In the genomic region with DNA sequence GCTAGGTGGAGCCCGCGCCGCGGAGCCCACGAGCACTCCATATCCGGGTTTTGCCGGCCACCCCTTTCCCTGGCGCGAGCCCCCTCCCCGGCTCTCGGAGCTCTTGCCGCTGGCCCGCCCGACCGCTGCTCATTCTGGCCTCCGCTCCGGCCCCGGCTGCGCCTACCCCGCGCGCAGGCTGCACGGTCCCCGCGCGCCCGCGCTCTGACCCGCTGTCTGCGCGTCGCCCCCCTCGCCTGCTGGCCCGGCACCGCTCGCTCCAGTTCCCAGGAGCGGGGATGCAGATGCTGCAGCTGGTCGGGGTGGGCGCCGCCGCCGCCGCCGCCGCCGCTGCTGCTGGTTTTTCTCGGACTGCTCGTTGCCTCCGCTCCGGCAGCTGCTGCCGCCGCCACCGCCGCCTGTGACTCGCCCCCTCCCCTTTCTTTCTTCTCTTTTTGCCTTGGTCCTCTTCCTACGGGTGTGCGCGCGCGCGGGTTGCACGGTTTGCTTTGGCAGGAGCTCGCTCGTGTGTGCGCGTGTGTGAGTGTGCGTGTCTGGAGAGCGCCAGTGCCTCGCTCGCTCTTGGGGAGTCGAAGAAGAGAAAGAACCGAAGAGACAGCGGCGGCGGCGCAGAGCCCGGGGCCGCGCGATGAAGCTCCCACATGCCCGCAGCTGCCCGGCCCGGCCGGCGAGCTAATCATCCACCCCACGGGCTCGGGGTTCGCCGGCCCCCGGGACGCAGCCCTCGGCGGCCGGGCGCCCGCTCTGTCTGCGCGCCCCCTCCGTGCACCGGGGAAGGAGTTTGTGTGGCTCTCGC, we compare ENCODE assay signal across 8 cellular contexts. TPM values are rescaled to one million over a fixed set of nuclear protein-coding genes. Genes with fewer than 3 reads are reported as not detected.
A peak's percentile ranks its signal among the peaks of the same experiment; 100 is the strongest.
DNase-seq lines count a peak whose midpoint lies in the region; ATAC-seq, FAIRE-seq and TF ChIP-seq lines count a peak whose summit lies in the region.

A gene (plus strand): TSS at position 132 of the 796 bp plus-strand sequence.

- H3K27me3 Mint-ChIP-seq in endodermal cell (ENCODE audit: insufficient read depth): peaks cover 49% of the 10 kb centered on the region
- peaks cover 46% of the 10 kb centered on the region for H3K27me3 Mint-ChIP-seq in activated CD8-positive, alpha-beta T cell treated with anti-CD3 and anti-CD28 coated beads for 36 hours

- POLR2A ChIA-PET in activated CD8-positive, alpha-beta T cell treated with anti-CD3 and anti-CD28 coated beads for 36 hours (lab: Charles Lee): no interaction called here

- CTCF ChIA-PET in activated CD8-positive, alpha-beta T cell treated with anti-CD3 and anti-CD28 coated beads for 36 hours (lab: Charles Lee): no interaction called here

- peak within 1 kb of the TSS; percentile 76 for H3K9ac ChIP-seq in endodermal cell (ENCODE audit: extremely low read depth, low read length, poor library complexity, severe bottlenecking)

- intact Hi-C loops in activated CD8-positive, alpha-beta T cell treated with anti-CD3 and anti-CD28 coated beads for 36 hours (cut with micrococcal nuclease): no loop called here

- peak within 1 kb of the TSS; percentile 94 for H3K27ac Mint-ChIP-seq in endodermal cell
- H3K27ac Mint-ChIP-seq in activated CD8-positive, alpha-beta T cell treated with anti-CD3 and anti-CD28 coated beads for 36 hours: no peak within 1 kb of the TSS

- H3K4me3 ChIP-seq in endodermal cell (ENCODE audit: low read length): peak within 1 kb of the TSS; percentile 92
- peak within 1 kb of the TSS; percentile 78 for H3K4me3 ChIP-seq in mesodermal cell (ENCODE audit: extremely low read depth, insufficient read depth, low read length, poor library complexity, severe bottlenecking)
- H3K4me3 ChIP-seq in urinary bladder (ENCODE audit: low read depth, low read length): peak within 1 kb of the TSS; percentile 65

- H3K27ac ChIP-seq in endodermal cell (ENCODE audit: low read depth, low read length): peak within 1 kb of the TSS; percentile 90
- H3K27ac ChIP-seq in mesodermal cell (ENCODE audit: low read depth, low read length, severe bottlenecking): peak within 1 kb of the TSS; percentile 49
- H3K27ac ChIP-seq in urinary bladder (ENCODE audit: low read depth): no peak within 1 kb of the TSS

- H3K36me3 ChIP-seq in endodermal cell (ENCODE audit: control insufficient read depth, insufficient read depth, low read length) (no peaks in the 10 kb centered on the region), mesodermal cell (ENCODE audit: control insufficient read depth, insufficient read depth, low read length) (no peaks in the 10 kb centered on the region), urinary bladder (ENCODE audit: insufficient read depth) (no peaks in the 10 kb centered on the region)

- ATAC-seq in HG02571 (IDR thresholded peaks at IDR 0.05; ENCODE audit: unreplicated experiment): no peak
- no peak for ATAC-seq in activated CD8-positive, alpha-beta T cell treated with anti-CD3 and anti-CD28 coated beads for 36 hours

- H3K4me1 ChIP-seq in endodermal cell (ENCODE audit: control insufficient read depth, insufficient read depth, low read length) (peaks cover 3% of the 10 kb centered on the region), mesodermal cell (ENCODE audit: control insufficient read depth, insufficient read depth, low read length, poor library complexity, severe bottlenecking) (peaks cover 19% of the 10 kb centered on the region), urinary bladder (ENCODE audit: insufficient read depth) (peaks cover 1% of the 10 kb centered on the region)

- TF ChIP-seq CTCF in endodermal cell (conservative IDR thresholded peaks at IDR 0.05): no peak
- no peak for TF ChIP-seq CTCF in activated CD8-positive, alpha-beta T cell treated with anti-CD3 and anti-CD28 coated beads for 36 hours (IDR thresholded peaks at IDR 0.05)

- 0% methylated on average over 17 to 101 of the region's 101 CpGs for WGBS in endodermal cell (ENCODE audit: insufficient coverage in 1 of 2, insufficient read length in 1 of 2), 2 experiments
- WGBS in mesodermal cell (ENCODE audit: insufficient coverage in 2 of 2), 2 experiments: 0 to 1% methylated on average over 63 to 65 of the region's 101 CpGs
- WGBS in urinary bladder: under 1% methylated on average over 101 of the region's 101 CpGs

- no peaks in the 10 kb centered on the region for H3K9me3 Mint-ChIP-seq in endodermal cell
- H3K9me3 Mint-ChIP-seq in activated CD8-positive, alpha-beta T cell treated with anti-CD3 and anti-CD28 coated beads for 36 hours: peaks cover 1% of the 10 kb centered on the region

- H3K4me3 Mint-ChIP-seq in endodermal cell: peak within 1 kb of the TSS; percentile 88
- H3K4me3 Mint-ChIP-seq in activated CD8-positive, alpha-beta T cell treated with anti-CD3 and anti-CD28 coated beads for 36 hours: no peak within 1 kb of the TSS

- no peak for TF ChIP-seq POLR2A in GM12892 (IDR thresholded peaks at IDR 0.05; ENCODE audit: low read depth, low read length)

- DNase-seq in GM12892 (ENCODE audit: insufficient read length): peak; percentile 4
- DNase-seq in NCI-H510A treated with DMSO at 0.1 percent for 48 hours (lab: John Stamatoyannopoulos, UW): peak; percentile 57
- DNase-seq in endodermal cell: peak; percentile 94
- no peak for DNase-seq in activated CD4-positive, CD25-positive, alpha-beta regulatory T cell treated with anti-CD3 and anti-CD28 coated beads, Interleukin-2, amount 50 U/mL, for 72 hours
- no peak for DNase-seq in activated CD8-positive, alpha-beta T cell treated with anti-CD3 and anti-CD28 coated beads for 36 hours

- H3K27me3 ChIP-seq in endodermal cell (ENCODE audit: control insufficient read depth, insufficient read depth, low read length, poor library complexity, severe bottlenecking): peaks cover 19% of the 10 kb centered on the region

- H3K9me3 ChIP-seq in endodermal cell (ENCODE audit: control insufficient read depth, low read length) (no peaks in the 10 kb centered on the region), mesodermal cell (ENCODE audit: control insufficient read depth, low read length) (no peaks in the 10 kb centered on the region)

- peaks cover 24% of the 10 kb centered on the region for H3K4me1 Mint-ChIP-seq in endodermal cell
- H3K4me1 Mint-ChIP-seq in activated CD8-positive, alpha-beta T cell treated with anti-CD3 and anti-CD28 coated beads for 36 hours (ENCODE audit: low read depth): peaks cover 2% of the 10 kb centered on the region

- FAIRE-seq in GM12892 (lab: Jason Lieb, UNC): no peak

- H3K36me3 Mint-ChIP-seq in endodermal cell (ENCODE audit: low read depth): no peaks in the 10 kb centered on the region
- H3K36me3 Mint-ChIP-seq in activated CD8-positive, alpha-beta T cell treated with anti-CD3 and anti-CD28 coated beads for 36 hours (ENCODE audit: low read depth): peaks cover 3% of the 10 kb centered on the region

RNA-seq across cellular contexts. Expression of the gene that starts here (rescaled TPM):
- polyA plus RNA-seq in GM12892 (2012; ENCODE audit: missing spikeins): not detected
- 10 to 100 TPM in 1 of 2 donors, 1 to 10 TPM in 1; 9.9 to 10.3 TPM for total RNA-seq in endodermal cell
- polyA plus RNA-seq in endodermal cell (2013, experiment 1 of 2): 20.7 TPM
- polyA plus RNA-seq in endodermal cell (2013, experiment 2 of 2): 22.4 TPM
- 8.1 TPM for polyA plus RNA-seq in mesodermal cell (2013, experiment 1 of 2)
- polyA plus RNA-seq in mesodermal cell (2013, experiment 2 of 2): 7.1 TPM
- total RNA-seq in urinary bladder: 70.1 TPM
- polyA plus RNA-seq in urinary bladder: 3.1 TPM
- total RNA-seq in activated CD8-positive, alpha-beta T cell treated with anti-CD3 and anti-CD28 coated beads for 36 hours: not detected

Comparison
In these comparisons a context has a peak if more than half of its experiments do, and no peak if none do; other contexts are left out.
1. RNA of the gene that starts here (total RNA-seq): 70.1 TPM in urinary bladder (single experiment) and 9.9 to 10.3 TPM in endodermal cell; not detected in activated CD8-positive, alpha-beta T cell treated with anti-CD3 and anti-CD28 coated beads for 36 hours; every median in the first group is over 10 times any median in the second.
2. DNase-seq: peak in GM12892 (single experiment), NCI-H510A treated with DMSO at 0.1 percent for 48 hours (single experiment) and endodermal cell (single experiment); none in activated CD4-positive, CD25-positive, alpha-beta regulatory T cell treated with anti-CD3 and anti-CD28 coated beads, Interleukin-2, amount 50 U/mL, for 72 hours (single experiment) and activated CD8-positive, alpha-beta T cell treated with anti-CD3 and anti-CD28 coated beads for 36 hours (single experiment).
3. Peak in every context shown above with its lines, with median percentiles within 50 percentile points of each other: H3K4me3 ChIP-seq.